ENCODE assay signal across 12 cellular contexts in the genomic region with DNA sequence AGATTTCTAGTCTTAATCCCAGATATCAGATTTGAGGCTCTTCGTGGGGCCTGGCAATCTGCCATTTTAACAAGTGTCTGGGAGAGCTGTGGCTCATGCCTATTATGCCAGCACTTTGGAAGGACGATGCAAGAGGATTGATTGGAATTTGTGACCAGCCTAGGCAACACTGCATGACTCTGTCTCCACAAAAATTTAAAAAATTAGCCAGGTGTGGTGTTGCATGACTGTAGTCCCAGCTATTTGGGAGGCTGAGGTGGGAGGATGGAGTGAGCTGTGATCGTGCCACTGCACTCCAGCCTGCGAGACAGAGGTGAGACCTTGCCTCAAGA. TPM values are rescaled to one million over a fixed set of nuclear protein-coding genes. Genes with fewer than 3 reads are reported as not detected.
A peak's percentile ranks its signal among the peaks of the same experiment; 100 is the strongest.
DNase-seq lines count a peak whose midpoint lies in the region; ATAC-seq, FAIRE-seq and TF ChIP-seq lines count a peak whose summit lies in the region.
"Had no signal": no experiment of that assay in that cellular context is flagged by ENCODE, and none has a peak within 500 bp of the region (broad histone marks: within the 10 kb centered on the region; RNA-seq: fewer than 3 reads in every experiment).

No MANE protein-coding gene starts in this region.

- TF ChIP-seq POLR2A in IMR-90 (IDR thresholded peaks at IDR 0.05; ENCODE audit: low read depth, low read length) (no peak), H54 (IDR thresholded peaks at IDR 0.05; ENCODE audit: low read depth, low read length) (no peak), Peyer's patch (IDR thresholded peaks at IDR 0.05) (no peak)

- peak overlapping the region; percentile 85 for H2AFZ ChIP-seq in ACC112 (ENCODE audit: low read length, unreplicated experiment)
- H2AFZ ChIP-seq in IMR-90 (replicated peaks; ENCODE audit: low read length, poor library complexity), result no peak overlapping the region

- DNase-seq in IMR-90 (no peak), amniotic epithelial cell (ENCODE audit: low read depth) (peak; percentile 56), kidney glomerular epithelial cell (lab: John Stamatoyannopoulos, UW) (peak; percentile 90), H54 (ENCODE audit: insufficient read length, low spot score) (no peak), NCI-H1417 treated with DMSO at 0.1 percent for 48 hours (lab: John Stamatoyannopoulos, UW) (no peak), Peyer's patch (no peak)
- DNase-seq: amygdala, DND-41, WERI-Rb-1 had no signal

- ATAC-seq in IMR-90 (ENCODE audit: low read depth), result peak; percentile 28
- ATAC-seq in HG03442 (IDR thresholded peaks at IDR 0.05; ENCODE audit: unreplicated experiment), result no peak

- peak overlapping the region; percentile 51 for H2BK120ac ChIP-seq in IMR-90 (ENCODE audit: low read depth, low read length)

- no peaks in the 10 kb centered on the region; a peak in 1 of 4 replicates for H3K79me1 ChIP-seq in IMR-90 (ENCODE audit: low read depth in 1 of 2, low read length in 2 of 2)

- WGBS in IMR-90 (ENCODE audit: extremely low coverage in 2 of 2, insufficient read length in 1 of 2), 2 experiments, result 50% methylated on average over 1 of the region's 4 CpGs; no CpG with 5 or more reads in 1 of the 2 experiments

- peak overlapping the region; percentile 35 for H2AK5ac ChIP-seq in IMR-90 (ENCODE audit: low read depth, low read length)

- 0 out of 2 replicates have a peak overlapping the region, but pooled peaks have one; percentile 5 for H4K5ac ChIP-seq in IMR-90 (ENCODE audit: low read depth, low read length)

- H4K91ac ChIP-seq in IMR-90 (ENCODE audit: insufficient read depth, low read depth, low read length), result peak overlapping the region; percentile 46

- peak overlapping the region; percentile 78 for H3K4ac ChIP-seq in IMR-90 (ENCODE audit: low read depth, low read length)

- H2BK15ac ChIP-seq in IMR-90 (ENCODE audit: low read depth, low read length), result peak overlapping the region; percentile 57; the same call in 1 of the 3 replicates

- H3K4me3 ChIP-seq in ACC112 (ENCODE audit: low read depth, low read length), result peak overlapping the region; percentile 65
- no peak overlapping the region for H3K4me3 ChIP-seq in IMR-90 (ENCODE audit: insufficient read depth, low read depth, low read length)
- no peak overlapping the region for H3K4me3 ChIP-seq in Peyer's patch
- H3K4me3 ChIP-seq: vagina had no signal

- no peak overlapping the region for H2AK9ac ChIP-seq in IMR-90 (replicated peaks; ENCODE audit: low read depth, low read length, poor library complexity)

- H2BK20ac ChIP-seq in IMR-90 (ENCODE audit: low read depth, low read length), result peak overlapping the region; percentile 74

- H2BK5ac ChIP-seq in IMR-90 (ENCODE audit: low read depth, low read length, poor library complexity, severe bottlenecking), result peak overlapping the region; percentile 85

- peak overlapping the region; percentile 59 for H3K23ac ChIP-seq in IMR-90 (ENCODE audit: low read depth, low read length)

- no peak overlapping the region for H3K14ac ChIP-seq in IMR-90 (replicated peaks; ENCODE audit: low read depth, low read length)

- H3K36me3 ChIP-seq in ACC112 (ENCODE audit: insufficient read depth, low read length), result no peaks in the 10 kb centered on the region
- H3K36me3 ChIP-seq in IMR-90 (ENCODE audit: control insufficient read depth, insufficient read depth, low read length), result no peaks in the 10 kb centered on the region
- no peaks in the 10 kb centered on the region for H3K36me3 ChIP-seq in Peyer's patch
- H3K36me3 ChIP-seq: vagina, WERI-Rb-1 had no signal

- in situ Hi-C loops in IMR-90 (cut with MboI; ENCODE audit: low sequenced_read_pairs), result no loop called here

- peak overlapping the region; percentile 41 for H3K27ac ChIP-seq in ACC112 (ENCODE audit: low read depth, low read length)
- H3K27ac ChIP-seq in IMR-90 (ENCODE audit: insufficient read depth, low read length), result peak overlapping the region; percentile 83
- H3K27ac ChIP-seq in Peyer's patch, result no peak overlapping the region
- H3K27ac ChIP-seq: vagina, WERI-Rb-1 had no signal

- POLR2A ChIA-PET in IMR-90 (lab: Charles Lee; ENCODE audit: unreplicated experiment), result no interaction called here

- H3K9me1 ChIP-seq in IMR-90 (ENCODE audit: insufficient read depth, low read length), result peaks cover 10% of the 10 kb centered on the region

- H3K9me3 ChIP-seq in IMR-90 (ENCODE audit: control insufficient read depth, insufficient read depth, low read length) (no peaks in the 10 kb centered on the region), Peyer's patch (no peaks in the 10 kb centered on the region)
- H3K9me3 ChIP-seq: vagina had no signal

- no peak overlapping the region for H3K9ac ChIP-seq in IMR-90 (ENCODE audit: low read depth, low read length)

- H4K8ac ChIP-seq in IMR-90 (ENCODE audit: low read depth in 2 of 2, low read length in 2 of 2), result peak overlapping the region; percentile 29 to 32; a peak in 2 of 4 replicates

- no TSS peak for BruUV-seq in IMR-90 (replicated peaks; lab: Mats Ljungman, UMichigan)

- H4K20me1 ChIP-seq in IMR-90 (ENCODE audit: insufficient read depth, low read length), result no peaks in the 10 kb centered on the region

- H3K4me2 ChIP-seq in IMR-90 (ENCODE audit: low read depth, low read length), result peak overlapping the region; percentile 25; the same call in 1 of the 2 replicates

- dilution Hi-C loops in IMR-90 (cut with HindIII; ENCODE audit: low sequenced_read_pairs, unreplicated experiment), result no loop called here

- H3K79me2 ChIP-seq in ACC112 (ENCODE audit: control insufficient read depth, insufficient read depth, low read length, unreplicated experiment), result no peaks in the 10 kb centered on the region

- CTCF ChIA-PET in IMR-90 (lab: Yijun Ruan, JAX), result interaction anchor here (1.7 kb wide), 1 partner anchor 98 kb away, joined by 4 read pairs; no protein-coding TSS in a partner anchor

- no peak for TF ChIP-seq RAD21 in IMR-90 (IDR thresholded peaks at IDR 0.05; ENCODE audit: low read length)

- peaks cover 15% of the 10 kb centered on the region for H3K4me1 ChIP-seq in ACC112 (ENCODE audit: control insufficient read depth, insufficient read depth, low read length, unreplicated experiment)
- H3K4me1 ChIP-seq in IMR-90 (ENCODE audit: control insufficient read depth, insufficient read depth, low read length), result peaks cover 14% of the 10 kb centered on the region
- H3K4me1 ChIP-seq in Peyer's patch, result no peaks in the 10 kb centered on the region

- H3K27me3 ChIP-seq in ACC112 (ENCODE audit: insufficient read depth, low read length) (no peaks in the 10 kb centered on the region), IMR-90 (ENCODE audit: control insufficient read depth, insufficient read depth, low read length) (no peaks in the 10 kb centered on the region), Peyer's patch (no peaks in the 10 kb centered on the region)
- H3K27me3 ChIP-seq: vagina had no signal

- peak overlapping the region; percentile 46; the same call in 1 of the 2 replicates for H3K56ac ChIP-seq in IMR-90 (ENCODE audit: extremely low read depth, insufficient read depth, low read length)

- no peak for FAIRE-seq in H54 (lab: Jason Lieb, UNC)

- no peak for TF ChIP-seq CTCF in IMR-90 (conservative IDR thresholded peaks at IDR 0.05; ENCODE audit: low read depth, low read length)
- no peak for TF ChIP-seq CTCF in Peyer's patch (IDR thresholded peaks at IDR 0.05)

- H3K18ac ChIP-seq in IMR-90 (ENCODE audit: low read depth, low read length), result peak overlapping the region; percentile 72

- intact Hi-C loops in IMR-90 (cut with micrococcal nuclease), result loop anchor here (2.0 kb wide), 1 partner anchor 19 kb away; a partner anchor contains a TSS

TF ChIP-seq in IMR-90, 13 proteins besides CTCF, POLR2A, EP300 and RAD21:
- TF ChIP-seq MXI1 (IDR thresholded peaks at IDR 0.05; ENCODE audit: borderline replicate concordance, low read depth, low read length) (no peak), MAZ (IDR thresholded peaks at IDR 0.05; ENCODE audit: borderline replicate concordance, low read depth, low read length) (no peak), RCOR1 (IDR thresholded peaks at IDR 0.05; ENCODE audit: insufficient replicate concordance, low read length) (no peak), CEBPB (IDR thresholded peaks at IDR 0.05; ENCODE audit: low read depth, low read length) (no peak), NFE2L2 (IDR thresholded peaks at IDR 0.05; ENCODE audit: low read depth, low read length) (no peak), CHD1 (IDR thresholded peaks at IDR 0.05; ENCODE audit: low read depth, low read length) (no peak), BHLHE40 (IDR thresholded peaks at IDR 0.05; ENCODE audit: low read depth, low read length) (no peak), FOS (IDR thresholded peaks at IDR 0.05; ENCODE audit: low read depth, low read length) (no peak), SMC3 (IDR thresholded peaks at IDR 0.05; ENCODE audit: low read depth, low read length) (no peak), MAFK (IDR thresholded peaks at IDR 0.05; ENCODE audit: low read depth, low read length) (no peak), RFX5 (IDR thresholded peaks at IDR 0.05; ENCODE audit: low read depth, low read length) (no peak)
- TF ChIP-seq, protein P1, sequence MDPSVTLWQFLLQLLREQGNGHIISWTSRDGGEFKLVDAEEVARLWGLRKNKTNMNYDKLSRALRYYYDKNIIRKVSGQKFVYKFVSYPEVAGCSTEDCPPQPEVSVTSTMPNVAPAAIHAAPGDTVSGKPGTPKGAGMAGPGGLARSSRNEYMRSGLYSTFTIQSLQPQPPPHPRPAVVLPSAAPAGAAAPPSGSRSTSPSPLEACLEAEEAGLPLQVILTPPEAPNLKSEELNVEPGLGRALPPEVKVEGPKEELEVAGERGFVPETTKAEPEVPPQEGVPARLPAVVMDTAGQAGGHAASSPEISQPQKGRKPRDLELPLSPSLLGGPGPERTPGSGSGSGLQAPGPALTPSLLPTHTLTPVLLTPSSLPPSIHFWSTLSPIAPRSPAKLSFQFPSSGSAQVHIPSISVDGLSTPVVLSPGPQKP (IDR thresholded peaks at IDR 0.05; ENCODE audit: borderline replicate concordance, low read depth, low read length), result no peak
- TF ChIP-seq, protein P2, sequence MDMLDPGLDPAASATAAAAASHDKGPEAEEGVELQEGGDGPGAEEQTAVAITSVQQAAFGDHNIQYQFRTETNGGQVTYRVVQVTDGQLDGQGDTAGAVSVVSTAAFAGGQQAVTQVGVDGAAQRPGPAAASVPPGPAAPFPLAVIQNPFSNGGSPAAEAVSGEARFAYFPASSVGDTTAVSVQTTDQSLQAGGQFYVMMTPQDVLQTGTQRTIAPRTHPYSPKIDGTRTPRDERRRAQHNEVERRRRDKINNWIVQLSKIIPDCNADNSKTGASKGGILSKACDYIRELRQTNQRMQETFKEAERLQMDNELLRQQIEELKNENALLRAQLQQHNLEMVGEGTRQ (IDR thresholded peaks at IDR 0.05; ENCODE audit: low read depth, low read length), result no peak

RNA-seq across cellular contexts. Expression of a gene that starts 19.6 kb away (rescaled TPM):
- 31.9 and 43.9 TPM in 2 replicates for total RNA-seq in IMR-90 (2012; rRNA removed)
- 24.0 and 32.7 TPM in 2 replicates for polyA plus RNA-seq in IMR-90 (2012; rRNA removed)
- 4.2 and 5.9 TPM in 2 replicates for polyA plus RNA-seq in IMR-90 (2012; cell fraction: cytosol; rRNA removed)
- 7.4 and 50.9 TPM in 2 replicates for polyA plus RNA-seq in IMR-90 (2012; cell fraction: nucleus; rRNA removed; ENCODE audit: low replicate concordance)
- 100 to 1,000 TPM in 1 of 4 donors, 10 to 100 TPM in 3; 65.0 to 137 (median 83.3) TPM for total RNA-seq in Peyer's patch

Comparison
In these comparisons a context has a peak if more than half of its experiments do, and no peak if none do; other contexts are left out.
1. H3K27ac ChIP-seq: peak in ACC112 (single experiment) and IMR-90 (single experiment); none in Peyer's patch (0 of 4).
2. DNase-seq: peak in amniotic epithelial cell (single experiment) and kidney glomerular epithelial cell (single experiment); none in IMR-90 (single experiment), H54 (single experiment), NCI-H1417 treated with DMSO at 0.1 percent for 48 hours (single experiment) and Peyer's patch (0 of 3).